Comparison of ENCODE assay signal across 18 cellular contexts in genomic region chr17:73549841-73550430, GRCh38.
"Had no signal": no experiment of that assay in that cellular context is flagged by ENCODE, and none has a peak within 500 bp of the region (broad histone marks: within the 10 kb centered on the region; RNA-seq: fewer than 3 reads in every experiment).

No MANE protein-coding gene starts in this region.

- H3K4me1 ChIP-seq: uterus had no signal

- H3K27ac ChIP-seq: brain microvascular endothelial cell, esophagus squamous epithelium, hepatocyte, tibial nerve, uterus had no signal

- H3K4me3 ChIP-seq: esophagus squamous epithelium, hepatocyte, mucosa of descending colon, tibial nerve, uterus had no signal

- H3K9me3 ChIP-seq: esophagus squamous epithelium, mucosa of descending colon, tibial nerve, uterus had no signal

- ATAC-seq: activated CD8-positive, alpha-beta T cell treated with anti-CD3 and anti-CD28 coated beads, Interleukin-2, amount 10 ng/mL, durations not matched to agents 7 days and 5 days; activated T-cell treated with anti-CD3 and anti-CD28 coated beads, Interleukin-2, amount 50 U/mL, for 72 hours; left lobe of liver; mucosa of descending colon; naive thymus-derived CD4-positive, alpha-beta T cell; stimulated activated effector memory CD8-positive, alpha-beta T cell treated with anti-CD3 and anti-CD28 coated beads, Interleukin-12 subunit alpha, Interleukin-12 subunit beta, amount 100 ng/mL, for 72 hours had no signal

- H3K4me2 ChIP-seq: hepatocyte had no signal

- H2AFZ ChIP-seq: hepatocyte had no signal

- H3K36me3 ChIP-seq: brain microvascular endothelial cell, esophagus squamous epithelium, tibial nerve, uterus had no signal

- FAIRE-seq: endothelial cell of umbilical vein had no signal

- DNase-seq: activated B cell treated with CpG ODN at 0.5 μM for 24 hours; activated CD4-positive, alpha-beta T cell treated with anti-CD3 and anti-CD28 coated beads for 48 hours; activated CD8-positive, alpha-beta memory T cell treated with anti-CD3 and anti-CD28 coated beads, Interleukin-2, amount 50 U/mL, for 4 hours; activated CD8-positive, alpha-beta T cell treated with anti-CD3 and anti-CD28 coated beads, Interleukin-2, amount 10 ng/mL, durations not matched to agents 7 days and 5 days; activated gamma-delta T cell treated with Interleukin-2 at 50 U/mL for 16 hours; activated T-cell treated with anti-CD3 and anti-CD28 coated beads, Interleukin-2, amount 50 U/mL, for 72 hours; amniotic stem cell; brain microvascular endothelial cell; effector CD8-positive, alpha-beta T cell; esophagus squamous epithelium; mucosa of descending colon; naive thymus-derived CD4-positive, alpha-beta T cell; uterus had no signal

- H3K79me2 ChIP-seq: hepatocyte had no signal

- H3K27me3 ChIP-seq: brain microvascular endothelial cell, hepatocyte, tibial nerve, uterus had no signal
